Comparison of ENCODE assay signal across 30 cellular contexts in the genomic region with DNA sequence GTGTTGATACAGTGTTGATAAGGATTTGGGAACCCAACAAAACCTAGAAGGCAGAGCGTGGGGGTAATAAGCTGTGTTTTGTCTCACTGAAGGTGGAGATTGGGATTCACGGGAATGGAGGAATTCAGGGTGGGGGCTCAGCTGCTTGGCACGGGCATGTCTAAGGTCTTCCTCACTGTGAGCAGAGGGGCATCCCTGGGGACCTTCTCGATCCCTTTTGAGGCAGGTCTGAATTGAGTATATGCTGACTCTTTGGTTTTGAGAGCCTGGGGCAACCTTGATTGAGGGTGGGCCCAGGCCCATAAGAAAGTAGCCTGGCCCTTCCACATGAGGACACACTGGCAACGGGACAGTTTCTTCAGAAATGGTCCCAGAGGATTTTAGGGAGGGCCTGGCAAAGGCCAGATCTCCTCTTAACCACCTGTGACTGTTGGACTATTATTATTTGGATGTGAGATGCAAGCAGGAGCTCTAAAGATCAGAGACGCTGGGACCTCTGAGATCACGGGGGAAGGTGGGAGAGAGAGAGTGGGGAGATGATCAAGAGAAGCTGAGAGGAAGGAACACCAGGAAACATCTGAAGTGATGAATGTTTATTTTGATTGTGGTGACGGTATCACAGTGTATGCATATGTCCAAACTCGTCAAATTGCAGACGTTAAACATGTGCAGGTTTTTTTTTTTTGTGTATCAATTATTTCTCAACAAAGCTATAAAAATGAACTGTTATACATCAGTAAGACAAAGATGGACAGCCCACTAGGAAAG. TPM values are rescaled to one million over a fixed set of nuclear protein-coding genes. Genes with fewer than 3 reads are reported as not detected.
A peak's percentile ranks its signal among the peaks of the same experiment; 100 is the strongest.
DNase-seq lines count a peak whose midpoint lies in the region; ATAC-seq, FAIRE-seq and TF ChIP-seq lines count a peak whose summit lies in the region.
"Had no signal": no experiment of that assay in that cellular context is flagged by ENCODE, and none has a peak within 500 bp of the region (broad histone marks: within the 10 kb centered on the region; RNA-seq: fewer than 3 reads in every experiment).

No MANE protein-coding gene starts in this region.

- POLR2A ChIA-PET in SK-N-SH (lab: Yijun Ruan, JAX) (no interaction called here), WTC11 (lab: Charles Lee) (interaction anchor here (0.7 kb wide), 1 partner anchor 46 kb away, joined by 4 read pairs; no protein-coding TSS in a partner anchor)

- 55% methylated on average over 10 of the region's 10 CpGs for WGBS in SK-N-SH (ENCODE audit: low lambda C conversion rate)
- 54 to 57% methylated on average over 10 of the region's 10 CpGs for WGBS in upper lobe of left lung, 2 donors

- ATAC-seq in SK-N-SH treated with all-trans-retinoic acid at 6 μM for 48 hours, result no peak
- ATAC-seq in WTC11, result no peak
- no peak for ATAC-seq in upper lobe of left lung (ENCODE audit: low FRiP score in 2 of 2)
- ATAC-seq in HG03159 (IDR thresholded peaks at IDR 0.05; ENCODE audit: unreplicated experiment), result no peak
- ATAC-seq: natural killer cell; stimulated activated naive CD8-positive, alpha-beta T cell treated with anti-CD3 and anti-CD28 coated beads, Interleukin-15, Interleukin-2, amounts not matched to agents 100 U/mL and 50 U/mL, for 24 hours had no signal

- H2AFZ ChIP-seq in SK-N-SH (ENCODE audit: low read depth), result no peak overlapping the region

- no peak for TF ChIP-seq CTCF in SK-N-SH (IDR thresholded peaks at IDR 0.05)
- no peak for TF ChIP-seq CTCF in WTC11 (IDR thresholded peaks at IDR 0.05)
- TF ChIP-seq CTCF in kidney (IDR thresholded peaks at IDR 0.05; ENCODE audit: borderline replicate concordance, extremely low read depth, insufficient read depth), result no peak
- TF ChIP-seq CTCF in upper lobe of left lung (IDR thresholded peaks at IDR 0.05), result no peak

- TF ChIP-seq EP300 in SK-N-SH (IDR thresholded peaks at IDR 0.05; ENCODE audit: borderline replicate concordance in 1 of 2, low read depth in 1 of 2, low read length in 1 of 2) (no peak), upper lobe of left lung (IDR thresholded peaks at IDR 0.05) (peak in 1 of 4 donors; percentile 11)

- no peaks in the 10 kb centered on the region for H3K36me3 ChIP-seq in SK-N-SH (replicated peaks in 1 of 2; ENCODE audit: control insufficient read depth in 1 of 2, insufficient read depth in 2 of 2, low read length in 1 of 2)
- H3K36me3 ChIP-seq in kidney (ENCODE audit: control insufficient read depth in 1 of 2, insufficient read depth in 2 of 2, low read length in 2 of 2), result no peaks in the 10 kb centered on the region
- no peaks in the 10 kb centered on the region for H3K36me3 ChIP-seq in upper lobe of left lung
- H3K36me3 ChIP-seq: breast epithelium had no signal

- no peaks in the 10 kb centered on the region for H4K20me1 ChIP-seq in SK-N-SH (ENCODE audit: insufficient read depth)

- H3K9me3 Mint-ChIP-seq in WTC11, result no peaks in the 10 kb centered on the region
- H3K9me3 Mint-ChIP-seq: dendritic cell treated with granulocyte-macrophage colony-stimulating factor and Interleukin-4, amounts not matched to agents 40 ng/mL and 50 ng/mL, for 4 days; mesothelial cell of epicardium; natural killer cell had no signal

- TF ChIP-seq POLR2A in upper lobe of left lung (IDR thresholded peaks at IDR 0.05), result no peak

- no peaks in the 10 kb centered on the region for H3K79me2 ChIP-seq in SK-N-SH (ENCODE audit: insufficient read depth)
- H3K79me2 ChIP-seq: parathyroid adenoma had no signal

- H3K27me3 ChIP-seq in SK-N-SH (ENCODE audit: insufficient read depth) (no peaks in the 10 kb centered on the region; the same call in 1 of the 2 replicates), upper lobe of left lung (no peaks in the 10 kb centered on the region)
- H3K27me3 ChIP-seq: breast epithelium had no signal

- TF ChIP-seq RAD21 in SK-N-SH (IDR thresholded peaks at IDR 0.05; ENCODE audit: low read length), result no peak

- H3K4me3 Mint-ChIP-seq in WTC11, result no peak overlapping the region
- H3K4me3 Mint-ChIP-seq: mesothelial cell of epicardium, natural killer cell had no signal

- H3K27ac Mint-ChIP-seq in WTC11, result peak overlapping the region; percentile 97
- H3K27ac Mint-ChIP-seq: mesothelial cell of epicardium, natural killer cell had no signal

- H3K4me3 ChIP-seq in SK-N-SH (ENCODE audit: low read depth in 2 of 2, low read length in 1 of 2) (no peak overlapping the region), kidney (ENCODE audit: low read length in 2 of 2) (no peak overlapping the region), upper lobe of left lung (no peak overlapping the region)
- H3K4me3 ChIP-seq: breast epithelium had no signal

- peaks cover 69% of the 10 kb centered on the region for H3K4me1 Mint-ChIP-seq in WTC11
- H3K4me1 Mint-ChIP-seq: natural killer cell had no signal

- H3K4me1 ChIP-seq in SK-N-SH (ENCODE audit: control insufficient read depth in 1 of 2, insufficient read depth in 2 of 2, low read depth in 1 of 2, low read length in 1 of 2) (peaks cover 0 to 19% of the 10 kb centered on the region in 2 experiments; a peak in 1 of 4 replicates), kidney (ENCODE audit: control insufficient read depth in 1 of 2, insufficient read depth in 1 of 2, low read depth in 1 of 2, low read length in 2 of 2) (peaks cover 4 to 24% of the 10 kb centered on the region in 2 donors), upper lobe of left lung (peaks cover 31 to 46% (median 35%) of the 10 kb centered on the region in 4 donors)

- no peak for FAIRE-seq in kidney (lab: Jason Lieb, UNC)
- FAIRE-seq: D721Med had no signal

- no peaks in the 10 kb centered on the region for H3K36me3 Mint-ChIP-seq in WTC11
- H3K36me3 Mint-ChIP-seq: mesothelial cell of epicardium, natural killer cell had no signal

- H3K27ac ChIP-seq in SK-N-SH (ENCODE audit: low read depth in 2 of 2, low read length in 1 of 2) (no peak overlapping the region), kidney (ENCODE audit: low read depth in 2 of 2, low read length in 2 of 2) (peak overlapping the region; percentile 16 to 79), upper lobe of left lung (peak overlapping the region; percentile 81 to 90 (median 84))
- H3K27ac ChIP-seq: epithelial cell of prostate, parathyroid adenoma had no signal

- CTCF ChIA-PET in SK-N-SH (lab: Yijun Ruan, JAX), result interaction anchor here (1.0 to 13.5 kb wide), 7 partner anchors 11 to 752 kb away, joined by 3 to 247 read pairs (median 6); no protein-coding TSS in a partner anchor
- CTCF ChIA-PET in WTC11 (lab: Charles Lee), result interaction anchor here (0.6 to 13.2 kb wide), 6 partner anchors 8 to 243 kb away, joined by 3 to 435 read pairs (median 4); no protein-coding TSS in a partner anchor

- H3K9ac ChIP-seq in SK-N-SH (no peak overlapping the region), kidney (ENCODE audit: low read length in 2 of 2) (no peak overlapping the region)
- H3K9ac ChIP-seq: parathyroid adenoma had no signal

- no peaks in the 10 kb centered on the region for H3F3A ChIP-seq in SK-N-SH (replicated peaks; ENCODE audit: insufficient read depth)

- H3K9me3 ChIP-seq in SK-N-SH, result no peaks in the 10 kb centered on the region
- no peaks in the 10 kb centered on the region for H3K9me3 ChIP-seq in kidney (ENCODE audit: control insufficient read depth in 1 of 2, low read length in 2 of 2)
- no peaks in the 10 kb centered on the region for H3K9me3 ChIP-seq in upper lobe of left lung
- H3K9me3 ChIP-seq: breast epithelium had no signal

- DNase-seq in SK-N-SH, result peak; percentile 2
- no peak for DNase-seq in WTC11 (ENCODE audit: low spot score)
- no peak for DNase-seq in kidney
- DNase-seq in upper lobe of left lung, result no peak
- no peak for DNase-seq in NCI-H226
- no peak for DNase-seq in DMS114 treated with DMSO at 0.1 percent for 48 hours (lab: John Stamatoyannopoulos, UW; ENCODE audit: unreplicated experiment)
- DNase-seq: activated CD8-positive, alpha-beta memory T cell treated with anti-CD3 and anti-CD28 coated beads, Interleukin-2, amount 50 U/mL, for 48 hours; activated effector memory CD4-positive, alpha-beta T cell treated with Interleukin-2 at 50 U/mL for 16 hours; foreskin fibroblast; IMR-90; natural killer cell; NCI-H1105 treated with DMSO at 0.1 percent for 48 hours; NCI-H2107; NCI-H748 treated with DMSO at 0.1 percent for 48 hours; SHP77; stimulated activated naive CD8-positive, alpha-beta T cell treated with anti-CD3 and anti-CD28 coated beads, Interleukin-15, Interleukin-2, amounts not matched to agents 100 U/mL and 50 U/mL, for 24 hours; trophoblast cell had no signal

- intact Hi-C loops in kidney (cut with DNase I), result no loop called here

- no peaks in the 10 kb centered on the region for H3K27me3 Mint-ChIP-seq in WTC11 (ENCODE audit: low read depth)

- no peaks in the 10 kb centered on the region for H3K9me2 ChIP-seq in SK-N-SH

- no peak overlapping the region for H3K4me2 ChIP-seq in SK-N-SH

TF ChIP-seq in SK-N-SH, 30 proteins besides CTCF, POLR2A, EP300 and RAD21 (continues in another document):
- TF ChIP-seq RXRA (IDR thresholded peaks at IDR 0.05; ENCODE audit: borderline replicate concordance, low read depth), result no peak
- no peak for TF ChIP-seq FOXM1 (IDR thresholded peaks at IDR 0.05; ENCODE audit: low read depth)
- no peak for TF ChIP-seq EZH2phosphoT487 (IDR thresholded peaks at IDR 0.05; ENCODE audit: borderline replicate concordance, low read depth)

TF ChIP-seq in SK-N-SH treated with all-trans-retinoic acid at 6 μM for 48 hours, 23 proteins besides CTCF, POLR2A, EP300 and RAD21 (continues in another document):
- no peak for TF ChIP-seq ISL1 (CRISPR knock-in tag; IDR thresholded peaks at IDR 0.05)
- no peak for TF ChIP-seq ZC3H10 (CRISPR knock-in tag; IDR thresholded peaks at IDR 0.05)

TF ChIP-seq in WTC11, 78 proteins besides CTCF, POLR2A, EP300 and RAD21 (continues in another document):
- TF ChIP-seq FOXJ3 (CRISPR knock-in tag; IDR thresholded peaks at IDR 0.05; ENCODE audit: borderline replicate concordance), result no peak
- TF ChIP-seq, protein P1, sequence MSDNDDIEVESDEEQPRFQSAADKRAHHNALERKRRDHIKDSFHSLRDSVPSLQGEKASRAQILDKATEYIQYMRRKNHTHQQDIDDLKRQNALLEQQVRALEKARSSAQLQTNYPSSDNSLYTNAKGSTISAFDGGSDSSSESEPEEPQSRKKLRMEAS (CRISPR knock-in tag; IDR thresholded peaks at IDR 0.05), result no peak
- TF ChIP-seq SMAD3 (CRISPR knock-in tag; IDR thresholded peaks at IDR 0.05; ENCODE audit: borderline replicate concordance), result no peak

RNA-seq across cellular contexts. Expression of a gene that starts 48.4 kb away (rescaled TPM):
- polyA plus RNA-seq in SK-N-SH (2012; rRNA removed), result not detected in 2 replicates
- 0.04 TPM in 1 of 2 replicates, not detected in the other for polyA plus RNA-seq in SK-N-SH (2012; cell fraction: cytosol; rRNA removed)
- polyA plus RNA-seq in SK-N-SH (2012; cell fraction: nucleus; rRNA removed), result 0.06 TPM in 1 of 2 replicates, not detected in the other
- 0.14 to 0.21 TPM in 2 of 3 replicates, not detected in the other for total RNA-seq in WTC11 (2021)
- 0.31 TPM for total RNA-seq in kidney
- polyA plus RNA-seq in kidney (ENCODE audit: insufficient read depth, low read depth, low replicate concordance), result not detected
- 10 to 100 TPM in 4 of 6 donors, 1 to 10 TPM in 2; 4.7 to 25.1 (median 15.4) TPM for total RNA-seq in upper lobe of left lung
- total RNA-seq: A172, IMR-90, kidney epithelial cell, natural killer cell, OCI-LY7, skeletal muscle tissue had no signal
- polyA plus RNA-seq: BJ, IMR-90 had no signal

RNA-seq across cellular contexts. Expression of a gene that starts 58.1 kb away (rescaled TPM):
- polyA plus RNA-seq in SK-N-SH (2012; rRNA removed), result 160 and 170 TPM in 2 replicates
- polyA plus RNA-seq in SK-N-SH (2012; cell fraction: cytosol; rRNA removed), result 109 and 133 TPM in 2 replicates
- 170 and 184 TPM in 2 replicates for polyA plus RNA-seq in SK-N-SH (2012; cell fraction: nucleus; rRNA removed)
- total RNA-seq in WTC11 (2021), result 43.3 to 52.1 TPM (median 45.0 TPM) in 3 replicates
- total RNA-seq in kidney, result 32.1 TPM
- 53.0 TPM for polyA plus RNA-seq in kidney (ENCODE audit: insufficient read depth, low read depth, low replicate concordance)
- total RNA-seq in upper lobe of left lung, result 10 to 100 TPM; 17.8 to 74.8 (median 35.9) TPM

Comparison
In these comparisons a context has a peak if more than half of its experiments do, and no peak if none do; other contexts are left out.
1. H3K27ac ChIP-seq: peak in kidney (2 of 2) and upper lobe of left lung (4 of 4); none in SK-N-SH (0 of 2).